In the genomic region with DNA sequence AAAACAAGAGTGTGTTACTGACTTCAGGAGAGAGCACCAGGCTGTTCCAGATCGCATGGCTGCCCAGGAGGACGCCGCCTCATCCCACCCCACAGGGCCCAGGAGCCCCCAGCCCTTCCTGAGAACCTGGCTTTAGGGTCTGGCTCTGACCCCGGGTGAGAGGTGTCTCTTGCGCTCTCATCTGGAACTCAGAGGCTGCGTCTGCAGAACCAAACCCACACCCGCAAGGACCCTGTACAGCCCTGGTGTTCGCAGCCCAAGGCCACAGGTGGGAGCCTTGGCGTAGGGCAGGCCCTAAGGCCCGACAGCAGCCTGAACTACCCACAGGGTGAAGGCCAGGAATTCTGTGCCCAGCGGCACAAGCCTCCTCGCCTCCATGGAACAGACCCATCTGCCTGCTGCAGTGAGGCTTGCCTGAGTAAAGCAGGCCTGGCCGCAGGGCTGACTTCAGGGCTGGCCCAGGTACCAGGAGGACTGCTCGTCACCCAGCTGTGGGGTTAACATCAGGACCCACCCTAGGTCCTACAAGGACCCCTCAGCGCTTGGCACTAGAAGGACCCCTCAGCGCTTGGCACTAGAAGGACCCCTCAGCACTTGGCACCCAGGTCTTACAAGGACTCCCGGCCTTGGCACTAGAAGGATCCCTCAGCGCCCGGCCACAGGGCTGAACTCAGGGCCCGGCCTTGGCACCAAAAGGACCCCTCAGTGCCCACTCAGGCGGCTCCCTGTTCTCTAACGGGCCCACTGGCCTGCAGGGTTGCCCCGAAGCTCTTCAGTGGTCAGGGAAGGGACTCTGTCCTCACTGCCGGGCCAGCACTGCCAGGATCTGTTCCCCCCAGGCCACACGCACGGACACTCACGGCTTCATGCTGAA, we compare ENCODE assay signal across 2 cellular contexts.
TF ChIP-seq lines count a peak whose summit lies in the region.

No MANE protein-coding gene starts in this region.

TF ChIP-seq in SK-N-SH, 30 proteins besides CTCF, POLR2A, EP300 and RAD21:
- TF ChIP-seq, protein P1, sequence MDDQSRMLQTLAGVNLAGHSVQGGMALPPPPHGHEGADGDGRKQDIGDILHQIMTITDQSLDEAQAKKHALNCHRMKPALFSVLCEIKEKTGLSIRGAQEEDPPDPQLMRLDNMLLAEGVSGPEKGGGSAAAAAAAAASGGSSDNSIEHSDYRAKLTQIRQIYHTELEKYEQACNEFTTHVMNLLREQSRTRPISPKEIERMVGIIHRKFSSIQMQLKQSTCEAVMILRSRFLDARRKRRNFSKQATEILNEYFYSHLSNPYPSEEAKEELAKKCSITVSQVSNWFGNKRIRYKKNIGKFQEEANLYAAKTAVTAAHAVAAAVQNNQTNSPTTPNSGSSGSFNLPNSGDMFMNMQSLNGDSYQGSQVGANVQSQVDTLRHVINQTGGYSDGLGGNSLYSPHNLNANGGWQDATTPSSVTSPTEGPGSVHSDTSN (IDR thresholded peaks at IDR 0.05) = no peak
- no peak for TF ChIP-seq TAF1 (IDR thresholded peaks at IDR 0.05; ENCODE audit: borderline replicate concordance, low read depth, low read length)
- no peak for TF ChIP-seq POLR2AphosphoS5 (IDR thresholded peaks at IDR 0.05; ENCODE audit: low read depth, low read length)
- TF ChIP-seq MEF2A (IDR thresholded peaks at IDR 0.05; ENCODE audit: borderline replicate concordance, low read depth) = no peak
- no peak for TF ChIP-seq EZH2phosphoT487 (IDR thresholded peaks at IDR 0.05; ENCODE audit: borderline replicate concordance, low read depth)
- no peak for TF ChIP-seq FOSL2 (IDR thresholded peaks at IDR 0.05; ENCODE audit: borderline replicate concordance, low read depth)

TF ChIP-seq in SK-N-SH treated with all-trans-retinoic acid at 6 μM for 48 hours, 23 proteins besides CTCF, POLR2A, EP300 and RAD21:
- TF ChIP-seq, protein P2, sequence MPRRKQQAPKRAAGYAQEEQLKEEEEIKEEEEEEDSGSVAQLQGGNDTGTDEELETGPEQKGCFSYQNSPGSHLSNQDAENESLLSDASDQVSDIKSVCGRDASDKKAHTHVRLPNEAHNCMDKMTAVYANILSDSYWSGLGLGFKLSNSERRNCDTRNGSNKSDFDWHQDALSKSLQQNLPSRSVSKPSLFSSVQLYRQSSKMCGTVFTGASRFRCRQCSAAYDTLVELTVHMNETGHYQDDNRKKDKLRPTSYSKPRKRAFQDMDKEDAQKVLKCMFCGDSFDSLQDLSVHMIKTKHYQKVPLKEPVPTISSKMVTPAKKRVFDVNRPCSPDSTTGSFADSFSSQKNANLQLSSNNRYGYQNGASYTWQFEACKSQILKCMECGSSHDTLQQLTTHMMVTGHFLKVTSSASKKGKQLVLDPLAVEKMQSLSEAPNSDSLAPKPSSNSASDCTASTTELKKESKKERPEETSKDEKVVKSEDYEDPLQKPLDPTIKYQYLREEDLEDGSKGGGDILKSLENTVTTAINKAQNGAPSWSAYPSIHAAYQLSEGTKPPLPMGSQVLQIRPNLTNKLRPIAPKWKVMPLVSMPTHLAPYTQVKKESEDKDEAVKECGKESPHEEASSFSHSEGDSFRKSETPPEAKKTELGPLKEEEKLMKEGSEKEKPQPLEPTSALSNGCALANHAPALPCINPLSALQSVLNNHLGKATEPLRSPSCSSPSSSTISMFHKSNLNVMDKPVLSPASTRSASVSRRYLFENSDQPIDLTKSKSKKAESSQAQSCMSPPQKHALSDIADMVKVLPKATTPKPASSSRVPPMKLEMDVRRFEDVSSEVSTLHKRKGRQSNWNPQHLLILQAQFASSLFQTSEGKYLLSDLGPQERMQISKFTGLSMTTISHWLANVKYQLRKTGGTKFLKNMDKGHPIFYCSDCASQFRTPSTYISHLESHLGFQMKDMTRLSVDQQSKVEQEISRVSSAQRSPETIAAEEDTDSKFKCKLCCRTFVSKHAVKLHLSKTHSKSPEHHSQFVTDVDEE (CRISPR knock-in tag; IDR thresholded peaks at IDR 0.05) = no peak
- TF ChIP-seq GLIS3 (CRISPR knock-in tag; IDR thresholded peaks at IDR 0.05) (no peak), ARNTL (CRISPR knock-in tag; IDR thresholded peaks at IDR 0.05; ENCODE audit: borderline replicate concordance, low read depth) (no peak), ZFP30 (CRISPR knock-in tag; IDR thresholded peaks at IDR 0.05) (no peak), ZNF565 (CRISPR knock-in tag; conservative IDR thresholded peaks at IDR 0.05; ENCODE audit: low read depth) (no peak), ISL1 (CRISPR knock-in tag; IDR thresholded peaks at IDR 0.05) (no peak)
